Comparison of ENCODE assay signal across 1 cellular context in the genomic region with DNA sequence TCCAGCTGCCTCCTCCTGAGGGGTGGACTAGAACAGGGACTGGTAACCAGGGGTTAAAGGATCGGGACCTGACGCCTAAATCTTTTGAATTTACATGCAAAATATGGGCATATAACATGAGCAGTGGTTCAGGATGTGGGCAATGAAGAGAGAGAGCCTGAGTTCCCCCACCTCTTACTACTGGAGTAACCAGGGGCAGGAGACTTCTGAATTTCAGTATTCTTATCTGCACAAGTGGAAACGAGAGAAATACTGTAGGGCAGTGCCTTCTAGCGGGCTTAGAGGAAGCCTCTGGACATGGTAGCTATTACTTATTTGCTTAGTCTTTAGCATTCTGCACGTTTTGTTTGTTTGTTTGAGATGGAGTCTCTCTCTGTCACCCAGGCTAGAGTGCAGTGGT.
A peak's percentile ranks its signal among the peaks of the same experiment; 100 is the strongest.
TF ChIP-seq lines count a peak whose summit lies in the region.

No MANE protein-coding gene starts in this region.

TF ChIP-seq in HepG2, 621 proteins besides CTCF, POLR2A, EP300 and RAD21:
- TF ChIP-seq KAT8 (CRISPR knock-in tag; IDR thresholded peaks at IDR 0.05), result 0 out of 2 replicates have a peak, but pooled peaks have one; percentile 38
- TF ChIP-seq MED1 (CRISPR knock-in tag; IDR thresholded peaks at IDR 0.05), result 0 out of 2 replicates have a peak, but pooled peaks have one; percentile 15
- 0 out of 2 replicates have a peak, but pooled peaks have one; percentile 18 for TF ChIP-seq ZNF652 (CRISPR knock-in tag; IDR thresholded peaks at IDR 0.05; ENCODE audit: borderline replicate concordance, low read depth)
- TF ChIP-seq GATAD2A (CRISPR knock-in tag; IDR thresholded peaks at IDR 0.05), result peak; percentile 22; the same call in 1 of the 2 replicates
- TF ChIP-seq ZFP1 (CRISPR knock-in tag; IDR thresholded peaks at IDR 0.05), result no peak
- no peak for TF ChIP-seq SOX6 (IDR thresholded peaks at IDR 0.05)
- TF ChIP-seq SOX6 (CRISPR knock-in tag; IDR thresholded peaks at IDR 0.05), result peak; percentile 17; the same call in 1 of the 2 replicates
- TF ChIP-seq SMC3 (IDR thresholded peaks at IDR 0.05; ENCODE audit: low read length), result peak; percentile 69
- peak in 1 of 2 experiments; percentile 62; a peak in 1 of 4 replicates for TF ChIP-seq HMGXB4 (CRISPR knock-in tag; IDR thresholded peaks at IDR 0.05; ENCODE audit: borderline replicate concordance in 1 of 2, low read depth in 1 of 2)
- no peak for TF ChIP-seq CHD4 (IDR thresholded peaks at IDR 0.05; ENCODE audit: borderline replicate concordance, low read length)
- no peak for TF ChIP-seq ZNF569 (CRISPR knock-in tag; IDR thresholded peaks at IDR 0.05; ENCODE audit: borderline replicate concordance)
- 0 out of 2 replicates have a peak, but pooled peaks have one; percentile 25 for TF ChIP-seq ELF3 (CRISPR knock-in tag; IDR thresholded peaks at IDR 0.05)
- TF ChIP-seq ZSCAN21 (CRISPR knock-in tag; IDR thresholded peaks at IDR 0.05; ENCODE audit: borderline replicate concordance), result no peak
- TF ChIP-seq SOX13 (IDR thresholded peaks at IDR 0.05), result no peak
- TF ChIP-seq SOX13 (CRISPR knock-in tag; conservative IDR thresholded peaks at IDR 0.05 in 1 of 2, IDR thresholded peaks at IDR 0.05 in 1 of 2), result peak in 1 of 2 experiments; percentile 18; a peak in 1 of 4 replicates
- TF ChIP-seq BHLHE40 (IDR thresholded peaks at IDR 0.05; ENCODE audit: low read length), result peak; percentile 85
- TF ChIP-seq, protein P1, sequence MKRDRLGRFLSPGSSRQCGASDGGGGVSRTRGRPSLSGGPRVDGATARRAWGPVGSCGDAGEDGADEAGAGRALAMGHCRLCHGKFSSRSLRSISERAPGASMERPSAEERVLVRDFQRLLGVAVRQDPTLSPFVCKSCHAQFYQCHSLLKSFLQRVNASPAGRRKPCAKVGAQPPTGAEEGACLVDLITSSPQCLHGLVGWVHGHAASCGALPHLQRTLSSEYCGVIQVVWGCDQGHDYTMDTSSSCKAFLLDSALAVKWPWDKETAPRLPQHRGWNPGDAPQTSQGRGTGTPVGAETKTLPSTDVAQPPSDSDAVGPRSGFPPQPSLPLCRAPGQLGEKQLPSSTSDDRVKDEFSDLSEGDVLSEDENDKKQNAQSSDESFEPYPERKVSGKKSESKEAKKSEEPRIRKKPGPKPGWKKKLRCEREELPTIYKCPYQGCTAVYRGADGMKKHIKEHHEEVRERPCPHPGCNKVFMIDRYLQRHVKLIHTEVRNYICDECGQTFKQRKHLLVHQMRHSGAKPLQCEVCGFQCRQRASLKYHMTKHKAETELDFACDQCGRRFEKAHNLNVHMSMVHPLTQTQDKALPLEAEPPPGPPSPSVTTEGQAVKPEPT (CRISPR knock-in tag; IDR thresholded peaks at IDR 0.05; ENCODE audit: low read depth), result peak; percentile 73; the same call in 1 of the 2 replicates
- peak; percentile 85 for TF ChIP-seq STAG1 (CRISPR knock-in tag; IDR thresholded peaks at IDR 0.05)
- TF ChIP-seq SAP130 (CRISPR knock-in tag; IDR thresholded peaks at IDR 0.05; ENCODE audit: low read depth), result 0 out of 2 replicates have a peak, but pooled peaks have one; percentile 29
- TF ChIP-seq FOXP1 (IDR thresholded peaks at IDR 0.05), result no peak
- TF ChIP-seq FOXP1 (CRISPR knock-in tag; IDR thresholded peaks at IDR 0.05), result peak; percentile 67
- TF ChIP-seq, protein P2, sequence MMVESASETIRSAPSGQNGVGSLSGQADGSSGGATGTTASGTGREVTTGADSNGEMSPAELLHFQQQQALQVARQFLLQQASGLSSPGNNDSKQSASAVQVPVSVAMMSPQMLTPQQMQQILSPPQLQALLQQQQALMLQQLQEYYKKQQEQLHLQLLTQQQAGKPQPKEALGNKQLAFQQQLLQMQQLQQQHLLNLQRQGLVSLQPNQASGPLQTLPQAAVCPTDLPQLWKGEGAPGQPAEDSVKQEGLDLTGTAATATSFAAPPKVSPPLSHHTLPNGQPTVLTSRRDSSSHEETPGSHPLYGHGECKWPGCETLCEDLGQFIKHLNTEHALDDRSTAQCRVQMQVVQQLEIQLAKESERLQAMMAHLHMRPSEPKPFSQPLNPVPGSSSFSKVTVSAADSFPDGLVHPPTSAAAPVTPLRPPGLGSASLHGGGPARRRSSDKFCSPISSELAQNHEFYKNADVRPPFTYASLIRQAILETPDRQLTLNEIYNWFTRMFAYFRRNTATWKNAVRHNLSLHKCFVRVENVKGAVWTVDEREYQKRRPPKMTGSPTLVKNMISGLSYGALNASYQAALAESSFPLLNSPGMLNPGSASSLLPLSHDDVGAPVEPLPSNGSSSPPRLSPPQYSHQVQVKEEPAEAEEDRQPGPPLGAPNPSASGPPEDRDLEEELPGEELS (CRISPR knock-in tag; IDR thresholded peaks at IDR 0.05), result peak; percentile 35; the same call in 1 of the 2 replicates
- TF ChIP-seq, protein P3, sequence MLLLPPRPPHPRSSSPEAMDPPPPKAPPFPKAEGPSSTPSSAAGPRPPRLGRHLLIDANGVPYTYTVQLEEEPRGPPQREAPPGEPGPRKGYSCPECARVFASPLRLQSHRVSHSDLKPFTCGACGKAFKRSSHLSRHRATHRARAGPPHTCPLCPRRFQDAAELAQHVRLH (CRISPR knock-in tag; IDR thresholded peaks at IDR 0.05; ENCODE audit: borderline replicate concordance, low read depth), result 0 out of 2 replicates have a peak, but pooled peaks have one; percentile 27
- no peak for TF ChIP-seq NFAT5 (CRISPR knock-in tag; IDR thresholded peaks at IDR 0.05)
- TF ChIP-seq THAP11 (CRISPR knock-in tag; IDR thresholded peaks at IDR 0.05), result peak; percentile 78; the same call in 1 of the 2 replicates
